Comparison of ENCODE assay signal across 8 cellular contexts in the genomic region with DNA sequence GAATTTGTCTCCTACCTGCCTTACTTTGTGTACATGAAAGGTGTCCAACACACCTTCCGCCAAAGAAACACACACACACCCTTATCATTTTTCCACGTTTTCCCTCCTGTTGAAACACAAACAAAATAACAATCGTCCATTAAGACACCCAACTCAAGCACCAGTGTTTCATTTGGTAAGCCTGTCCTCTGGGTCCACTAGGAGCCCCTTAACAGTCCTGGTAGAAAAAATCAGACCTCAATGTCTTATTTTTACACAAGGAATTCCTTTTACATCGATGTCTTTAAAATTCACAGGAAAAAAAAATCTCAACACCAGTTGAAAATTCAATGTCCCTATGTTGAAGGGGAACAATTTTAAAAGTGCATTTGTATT. TPM values are rescaled to one million over a fixed set of nuclear protein-coding genes. Genes with fewer than 3 reads are reported as not detected.
DNase-seq lines count a peak whose midpoint lies in the region; ATAC-seq and TF ChIP-seq lines count a peak whose summit lies in the region.

No MANE protein-coding gene starts in this region.

- peaks cover 0 to 6% (median 0%) of the 10 kb centered on the region in 9 donors for H3K36me3 ChIP-seq in heart left ventricle
- H3K36me3 ChIP-seq in mucosa of stomach (ENCODE audit: control insufficient read depth, insufficient read depth, low read length): peaks cover 11% of the 10 kb centered on the region
- no peaks in the 10 kb centered on the region for H3K36me3 ChIP-seq in uterus

- H3K4me1 ChIP-seq in heart left ventricle (peaks cover 0 to 75% (median 42%) of the 10 kb centered on the region in 12 donors), mucosa of stomach (ENCODE audit: control insufficient read depth, insufficient read depth, low read length) (peaks cover 37% of the 10 kb centered on the region), uterus (peaks cover 10 to 18% of the 10 kb centered on the region in 2 donors)

- H3K36me3 Mint-ChIP-seq in central memory CD8-positive, alpha-beta T cell (ENCODE audit: insufficient read depth): peaks cover 10% of the 10 kb centered on the region
- H3K36me3 Mint-ChIP-seq in stimulated activated naive B cell treated with anti-CD40 and anti-IgM and Interleukin-4, amounts not matched to agents 10 μg/mL and 1 μg/mL and 100 μg/mL, for 72 hours: peaks cover 0 to 1% of the 10 kb centered on the region in 2 donors

- H3K27me3 ChIP-seq in heart left ventricle (peaks cover 0 to 45% (median 0%) of the 10 kb centered on the region in 9 donors), mucosa of stomach (ENCODE audit: control insufficient read depth, insufficient read depth, low read length) (no peaks in the 10 kb centered on the region), uterus (no peaks in the 10 kb centered on the region), dorsolateral prefrontal cortex (peaks cover 0 to 3% (median 0%) of the 10 kb centered on the region in 45 donors)

- H3K27me3 Mint-ChIP-seq in central memory CD8-positive, alpha-beta T cell: peaks cover 67% of the 10 kb centered on the region
- peaks cover 7 to 8% of the 10 kb centered on the region in 2 donors for H3K27me3 Mint-ChIP-seq in stimulated activated naive B cell treated with anti-CD40 and anti-IgM and Interleukin-4, amounts not matched to agents 10 μg/mL and 1 μg/mL and 100 μg/mL, for 72 hours

- no peak for DNase-seq in heart left ventricle
- no peak for DNase-seq in cardiac septum (ENCODE audit: low spot score)
- no peak for DNase-seq in central memory CD8-positive, alpha-beta T cell (ENCODE audit: low spot score in 2 of 2)
- DNase-seq in uterus: no peak
- DNase-seq in stimulated activated naive B cell treated with anti-CD40 and anti-IgM and Interleukin-4, amounts not matched to agents 10 μg/mL and 1 μg/mL and 100 μg/mL, for 72 hours: no peak
- no peak for DNase-seq in dorsolateral prefrontal cortex
- DNase-seq in activated gamma-delta T cell treated with Interleukin-2 at 50 U/mL for 16 hours: no peak

- H3K4me3 ChIP-seq in heart left ventricle: peak overlapping the region in 4 of 12 donors; percentile 74 to 91 (median 78)
- H3K4me3 ChIP-seq in mucosa of stomach (ENCODE audit: low read length): no peak overlapping the region
- H3K4me3 ChIP-seq in uterus: no peak overlapping the region
- H3K4me3 ChIP-seq in dorsolateral prefrontal cortex: peak overlapping the region in 6 of 59 donors; percentile 54 to 75 (median 68)

- intact Hi-C loops in heart left ventricle (cut with DNase I): loop anchor here (1.0 to 10.0 kb wide), 14 partner anchors 65 to 359 kb away; no protein-coding TSS in a partner anchor
- intact Hi-C loops in cardiac septum (cut with DNase I): loop anchor here (2.0 to 5.0 kb wide), 5 partner anchors 112 to 359 kb away; no protein-coding TSS in a partner anchor
- intact Hi-C loops in uterus (cut with DNase I; ENCODE audit: low total_unique reads): loop anchor here (5.0 to 10.0 kb wide), 3 partner anchors 135 to 355 kb away; no protein-coding TSS in a partner anchor
- intact Hi-C loops in dorsolateral prefrontal cortex (cut with DNase I): loop anchor here (2.0 to 5.0 kb wide), 4 partner anchors 131 to 353 kb away; no protein-coding TSS in a partner anchor

- peaks cover 29% of the 10 kb centered on the region for H3K4me1 Mint-ChIP-seq in central memory CD8-positive, alpha-beta T cell
- H3K4me1 Mint-ChIP-seq in stimulated activated naive B cell treated with anti-CD40 and anti-IgM and Interleukin-4, amounts not matched to agents 10 μg/mL and 1 μg/mL and 100 μg/mL, for 72 hours: peaks cover 32 to 49% of the 10 kb centered on the region in 2 donors

- no peaks in the 10 kb centered on the region for H3K9me3 ChIP-seq in heart left ventricle
- H3K9me3 ChIP-seq in mucosa of stomach (ENCODE audit: control insufficient read depth, low read length): no peaks in the 10 kb centered on the region
- H3K9me3 ChIP-seq in uterus: no peaks in the 10 kb centered on the region

- no peak for TF ChIP-seq POLR2A in heart left ventricle (IDR thresholded peaks at IDR 0.05)
- no peak for TF ChIP-seq POLR2A in uterus (IDR thresholded peaks at IDR 0.05)

- H3K9ac ChIP-seq in mucosa of stomach (ENCODE audit: low read length): peak overlapping the region; percentile 95

- no peak overlapping the region for H3K27ac Mint-ChIP-seq in central memory CD8-positive, alpha-beta T cell (ENCODE audit: low read depth)
- H3K27ac Mint-ChIP-seq in stimulated activated naive B cell treated with anti-CD40 and anti-IgM and Interleukin-4, amounts not matched to agents 10 μg/mL and 1 μg/mL and 100 μg/mL, for 72 hours: no peak overlapping the region

- no peaks in the 10 kb centered on the region for H3K9me3 Mint-ChIP-seq in central memory CD8-positive, alpha-beta T cell
- H3K9me3 Mint-ChIP-seq in stimulated activated naive B cell treated with anti-CD40 and anti-IgM and Interleukin-4, amounts not matched to agents 10 μg/mL and 1 μg/mL and 100 μg/mL, for 72 hours: no peaks in the 10 kb centered on the region

- H3K4me3 Mint-ChIP-seq in central memory CD8-positive, alpha-beta T cell: peak overlapping the region; percentile 17
- no peak overlapping the region for H3K4me3 Mint-ChIP-seq in stimulated activated naive B cell treated with anti-CD40 and anti-IgM and Interleukin-4, amounts not matched to agents 10 μg/mL and 1 μg/mL and 100 μg/mL, for 72 hours

- H3K27ac ChIP-seq in heart left ventricle (peak overlapping the region in 11 of 12 donors; percentile 91 to 99 (median 97)), uterus (peak overlapping the region; percentile 95 to 99), dorsolateral prefrontal cortex (peak overlapping the region in 19 of 59 donors; percentile 14 to 87 (median 63))

- 52 to 60% (median 55%) methylated on average over 4 of the region's 4 CpGs for WGBS in heart left ventricle, 4 donors

- no peak for ATAC-seq in heart left ventricle
- ATAC-seq in central memory CD8-positive, alpha-beta T cell (replicated peaks; ENCODE audit: extremely low read depth, poor library complexity, severe bottlenecking): no peak
- no peak for ATAC-seq in stimulated activated naive B cell treated with anti-CD40 and anti-IgM and Interleukin-4, amounts not matched to agents 10 μg/mL and 1 μg/mL and 100 μg/mL, for 72 hours (replicated peaks)

- TF ChIP-seq CTCF in heart left ventricle (IDR thresholded peaks at IDR 0.05): no peak
- TF ChIP-seq CTCF in uterus (IDR thresholded peaks at IDR 0.05): no peak
- TF ChIP-seq CTCF in dorsolateral prefrontal cortex (IDR thresholded peaks at IDR 0.05 in 54 of 56, conservative IDR thresholded peaks at IDR 0.05 in 2 of 56; ENCODE audit: low read depth in 1 of 56, partially characterized antibody in 56 of 56): no peak

RNA-seq across cellular contexts. Expression of a gene that starts 4.0 kb away (rescaled TPM):
- total RNA-seq in heart left ventricle (10 to 100 TPM in 7 of 9 donors, 1 to 10 TPM in 2; 9.2 to 32.3 (median 19.2) TPM), cardiac septum (24.4 TPM), uterus (10 to 100 TPM; 23.1 to 50.9 (median 41.2) TPM), dorsolateral prefrontal cortex (10 to 100 TPM in 95 of 120 experiments, 1 to 10 TPM in 25; 5.0 to 46.3 (median 12.7) TPM)
- polyA plus RNA-seq in heart left ventricle: 10 to 100 TPM in 1 of 2 donors, 1 to 10 TPM in 1; 9.2 to 11.7 TPM
